ENCODE assay signal across 7 cellular contexts in the genomic region with DNA sequence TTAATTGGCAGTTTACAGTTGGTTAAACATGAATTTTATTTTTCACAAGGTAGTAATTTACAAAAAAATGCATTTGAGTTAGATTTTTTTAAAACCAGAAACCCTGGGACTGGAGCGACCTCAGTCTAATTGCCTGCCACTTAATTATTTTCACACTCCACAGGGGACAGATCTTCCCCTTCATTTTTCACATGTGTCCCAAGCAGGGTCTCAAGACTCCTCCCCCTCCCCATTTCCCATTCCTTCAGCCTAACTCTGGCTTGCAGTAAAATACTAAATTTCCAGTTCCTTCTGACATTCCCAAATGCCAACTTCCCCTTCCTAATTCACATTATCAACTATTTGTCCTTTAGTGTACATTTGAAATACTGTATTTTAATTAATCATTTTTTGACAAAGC. TPM values are rescaled to one million over a fixed set of nuclear protein-coding genes. Genes with fewer than 3 reads are reported as not detected.
DNase-seq lines count a peak whose midpoint lies in the region; ATAC-seq and TF ChIP-seq lines count a peak whose summit lies in the region.

No MANE protein-coding gene starts in this region.

- no peaks in the 10 kb centered on the region for H3K36me3 Mint-ChIP-seq in glutamatergic neuron (ENCODE audit: unreplicated experiment)

- in situ Hi-C loops in ACHN (cut with HindIII; ENCODE audit: low pct_ligation_motif_present, low pct_unique_long_range_greater_than_20kb, low sequenced_read_pairs): no loop called here

- H3K79me2 ChIP-seq in HCT116 (ENCODE audit: insufficient read depth, low read length): peaks cover 47% of the 10 kb centered on the region

- H3K27me3 ChIP-seq in HCT116 (ENCODE audit: insufficient read depth, low read length) (no peaks in the 10 kb centered on the region), skeletal muscle tissue (ENCODE audit: control insufficient read depth in 3 of 3, insufficient read depth in 3 of 3, low read length in 3 of 3) (no peaks in the 10 kb centered on the region)

- H3K9me3 Mint-ChIP-seq in glutamatergic neuron (ENCODE audit: unreplicated experiment): peaks cover 12% of the 10 kb centered on the region

- H3K9ac ChIP-seq in HCT116 (ENCODE audit: low read length) (peak overlapping the region; percentile 81), skeletal muscle tissue (ENCODE audit: low read depth in 1 of 3, low read length in 3 of 3) (peak overlapping the region; percentile 78 to 94 (median 90))

- peaks cover 8% of the 10 kb centered on the region for H3K4me1 Mint-ChIP-seq in glutamatergic neuron (ENCODE audit: low read depth, unreplicated experiment)

- H3K36me3 ChIP-seq in HCT116 (ENCODE audit: control insufficient read depth in 1 of 2, insufficient read depth in 2 of 2, low read length in 2 of 2): peaks cover 3 to 9% of the 10 kb centered on the region in 2 experiments; a peak in 2 of 4 replicates
- H3K36me3 ChIP-seq in skeletal muscle tissue (ENCODE audit: control insufficient read depth in 3 of 3, insufficient read depth in 3 of 3, low read length in 3 of 3): peaks cover 0 to 8% (median 5%) of the 10 kb centered on the region in 3 donors

- no TSS peak for BruUV-seq in HCT116 (replicated peaks; lab: Mats Ljungman, UMichigan)

- no peak overlapping the region for H2AFZ ChIP-seq in HCT116 (ENCODE audit: low read depth, low read length, poor library complexity, severe bottlenecking)

- POLR2A ChIA-PET in HCT116 (lab: Charles Lee): no interaction called here

- H3K27ac Mint-ChIP-seq in glutamatergic neuron (ENCODE audit: unreplicated experiment): peak overlapping the region; percentile 100

- DNase-seq in HCT116 (ENCODE audit: low read depth, low spot score) (no peak), glutamatergic neuron (no peak), hepatic stellate cell (ENCODE audit: low spot score) (no peak), ACHN (no peak), HPDE6-E6E7 (ENCODE audit: extremely low spot score) (no peak)

- ATAC-seq in HCT116: no peak

- no peaks in the 10 kb centered on the region for H3K9me3 ChIP-seq in HCT116 (ENCODE audit: control insufficient read depth in 1 of 2, insufficient read depth in 1 of 2, low read depth in 1 of 2, low read length in 2 of 2)
- H3K9me3 ChIP-seq in skeletal muscle tissue (ENCODE audit: control insufficient read depth in 3 of 3, low read length in 3 of 3): no peaks in the 10 kb centered on the region

- intact Hi-C loops in HCT116 (cut with micrococcal nuclease): loop anchor here (5.0 to 10.0 kb wide), 2 partner anchors 128 to 230 kb away; a partner anchor contains a TSS

- no peak for TF ChIP-seq POLR2A in HCT116 (IDR thresholded peaks at IDR 0.05; ENCODE audit: borderline replicate concordance, extremely low read depth, insufficient read depth, insufficient read length)

- H3K27ac ChIP-seq in HCT116 (ENCODE audit: low read depth, low read length): no peak overlapping the region; the same call in 1 of the 2 replicates
- H3K27ac ChIP-seq in VCaP: peak overlapping the region; percentile 90
- H3K27ac ChIP-seq in skeletal muscle tissue (ENCODE audit: low read depth, low read length): no peak overlapping the region

- H3K4me2 ChIP-seq in HCT116 (ENCODE audit: low read length): peak overlapping the region; percentile 65

- H3K4me3 ChIP-seq in HCT116 (replicated peaks in 1 of 2; ENCODE audit: low read depth in 1 of 2, low read length in 2 of 2) (peak overlapping the region; percentile 77 to 95), skeletal muscle tissue (ENCODE audit: low read length in 3 of 3) (peak overlapping the region; percentile 89 to 94 (median 93))

- CTCF ChIA-PET in HCT116 (lab: Charles Lee): no interaction called here

- TF ChIP-seq RAD21 in HCT116 (IDR thresholded peaks at IDR 0.05; ENCODE audit: low read depth): no peak

- H3K4me3 Mint-ChIP-seq in glutamatergic neuron (ENCODE audit: unreplicated experiment): peak overlapping the region; percentile 98

- H3K27me3 Mint-ChIP-seq in glutamatergic neuron (ENCODE audit: unreplicated experiment): peaks cover 8% of the 10 kb centered on the region

- no peaks in the 10 kb centered on the region for H3K9me2 ChIP-seq in HCT116 (ENCODE audit: insufficient read depth)

- H3K4me1 ChIP-seq in HCT116 (ENCODE audit: control insufficient read depth in 1 of 2, insufficient read depth in 2 of 2, low read length in 2 of 2) (peaks cover 5 to 14% of the 10 kb centered on the region in 2 experiments; a peak in 3 of 4 replicates), skeletal muscle tissue (ENCODE audit: control insufficient read depth in 3 of 3, insufficient read depth in 3 of 3, low read length in 3 of 3) (peaks cover 6 to 13% (median 8%) of the 10 kb centered on the region in 3 donors)

- no peaks in the 10 kb centered on the region for H4K20me1 ChIP-seq in HCT116 (ENCODE audit: insufficient read depth)

- RAD21 ChIA-PET in HCT116 (lab: Charles Lee; ENCODE audit: low non-redundant PET in 1 of 2, low total read pairs in 2 of 2, uncharacterized antibody in 2 of 2, unreplicated experiment in 2 of 2): no interaction called here

- no peak for TF ChIP-seq CTCF in HCT116 (IDR thresholded peaks at IDR 0.05 in 2 of 3, conservative IDR thresholded peaks at IDR 0.05 in 1 of 3; ENCODE audit: borderline replicate concordance in 1 of 3, insufficient read depth in 1 of 3, low read depth in 2 of 3, low read length in 2 of 3)
- TF ChIP-seq CTCF in VCaP (conservative IDR thresholded peaks at IDR 0.05): no peak
- no peak for TF ChIP-seq CTCF in glutamatergic neuron (IDR thresholded peaks at IDR 0.05; ENCODE audit: partially characterized antibody, unreplicated experiment)

TF ChIP-seq in HCT116, 20 proteins besides CTCF, POLR2A, EP300 and RAD21 (continues in another document):
- TF ChIP-seq EZH2 (IDR thresholded peaks at IDR 0.05): no peak
- no peak for TF ChIP-seq CEBPB (IDR thresholded peaks at IDR 0.05; ENCODE audit: low read depth)
- no peak for TF ChIP-seq FOSL1 (IDR thresholded peaks at IDR 0.05; ENCODE audit: low read depth)
- no peak for TF ChIP-seq EGR1 (IDR thresholded peaks at IDR 0.05; ENCODE audit: low read depth)
- TF ChIP-seq, protein P1, sequence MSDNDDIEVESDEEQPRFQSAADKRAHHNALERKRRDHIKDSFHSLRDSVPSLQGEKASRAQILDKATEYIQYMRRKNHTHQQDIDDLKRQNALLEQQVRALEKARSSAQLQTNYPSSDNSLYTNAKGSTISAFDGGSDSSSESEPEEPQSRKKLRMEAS (IDR thresholded peaks at IDR 0.05): no peak
- TF ChIP-seq, protein P2, sequence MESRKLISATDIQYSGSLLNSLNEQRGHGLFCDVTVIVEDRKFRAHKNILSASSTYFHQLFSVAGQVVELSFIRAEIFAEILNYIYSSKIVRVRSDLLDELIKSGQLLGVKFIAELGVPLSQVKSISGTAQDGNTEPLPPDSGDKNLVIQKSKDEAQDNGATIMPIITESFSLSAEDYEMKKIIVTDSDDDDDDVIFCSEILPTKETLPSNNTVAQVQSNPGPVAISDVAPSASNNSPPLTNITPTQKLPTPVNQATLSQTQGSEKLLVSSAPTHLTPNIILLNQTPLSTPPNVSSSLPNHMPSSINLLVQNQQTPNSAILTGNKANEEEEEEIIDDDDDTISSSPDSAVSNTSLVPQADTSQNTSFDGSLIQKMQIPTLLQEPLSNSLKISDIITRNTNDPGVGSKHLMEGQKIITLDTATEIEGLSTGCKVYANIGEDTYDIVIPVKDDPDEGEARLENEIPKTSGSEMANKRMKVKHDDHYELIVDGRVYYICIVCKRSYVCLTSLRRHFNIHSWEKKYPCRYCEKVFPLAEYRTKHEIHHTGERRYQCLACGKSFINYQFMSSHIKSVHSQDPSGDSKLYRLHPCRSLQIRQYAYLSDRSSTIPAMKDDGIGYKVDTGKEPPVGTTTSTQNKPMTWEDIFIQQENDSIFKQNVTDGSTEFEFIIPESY (IDR thresholded peaks at IDR 0.05; ENCODE audit: extremely low read depth, insufficient replicate concordance, low read length): no peak
- TF ChIP-seq TCF7L2 (IDR thresholded peaks at IDR 0.05; ENCODE audit: borderline replicate concordance, extremely low read depth, insufficient read depth, insufficient read length): no peak
- no peak for TF ChIP-seq ELF1 (IDR thresholded peaks at IDR 0.05; ENCODE audit: borderline replicate concordance, low read depth)
- TF ChIP-seq ZNF274 (IDR thresholded peaks at IDR 0.05; ENCODE audit: low read depth, low read length): no peak
- TF ChIP-seq, protein P3, sequence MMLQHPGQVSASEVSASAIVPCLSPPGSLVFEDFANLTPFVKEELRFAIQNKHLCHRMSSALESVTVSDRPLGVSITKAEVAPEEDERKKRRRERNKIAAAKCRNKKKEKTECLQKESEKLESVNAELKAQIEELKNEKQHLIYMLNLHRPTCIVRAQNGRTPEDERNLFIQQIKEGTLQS (IDR thresholded peaks at IDR 0.05): no peak
- no peak for TF ChIP-seq SP1 (IDR thresholded peaks at IDR 0.05; ENCODE audit: low read depth)
- no peak for TF ChIP-seq YY1 (IDR thresholded peaks at IDR 0.05; ENCODE audit: extremely low read depth, insufficient replicate concordance, low read depth, low read length)
- no peak for TF ChIP-seq ZFX (IDR thresholded peaks at IDR 0.05)
- TF ChIP-seq SRF (IDR thresholded peaks at IDR 0.05; ENCODE audit: low read depth): no peak
- no peak for TF ChIP-seq POLR2AphosphoS5 (IDR thresholded peaks at IDR 0.05; ENCODE audit: low read depth, low read length)
- no peak for TF ChIP-seq CBX3 (IDR thresholded peaks at IDR 0.05; ENCODE audit: low read depth)

RNA-seq across cellular contexts. Expression of a gene that starts 0.9 kb away (rescaled TPM):
- total RNA-seq in HCT116 (2021; ENCODE audit: unreplicated experiment) (10.1 TPM), glutamatergic neuron (ENCODE audit: unreplicated experiment) (31.7 TPM), skeletal muscle tissue (5.7 TPM)
- 3.8 and 4.7 TPM in 2 replicates for polyA plus RNA-seq in HCT116 (2012)
